ENCODE assay signal across 1 cellular context in genomic region chr2:3361518-3362438, GRCh38.
TF ChIP-seq lines count a peak whose summit lies in the region.

No MANE protein-coding gene starts in this region.

TF ChIP-seq in GM12878, 131 proteins besides CTCF, POLR2A, EP300 and RAD21:
- no peak for TF ChIP-seq E2F8 (IDR thresholded peaks at IDR 0.05; ENCODE audit: low read depth, partially characterized antibody)
- no peak for TF ChIP-seq SRF (IDR thresholded peaks at IDR 0.05; ENCODE audit: low read depth in 2 of 2, low read length in 2 of 2)
- TF ChIP-seq IKZF2 (IDR thresholded peaks at IDR 0.05): no peak
- no peak for TF ChIP-seq FOXK2 (IDR thresholded peaks at IDR 0.05)
- no peak for TF ChIP-seq RCOR1 (conservative IDR thresholded peaks at IDR 0.05; ENCODE audit: low read depth, low read length)
- TF ChIP-seq CBX5 (IDR thresholded peaks at IDR 0.05; ENCODE audit: low read depth): no peak
- no peak for TF ChIP-seq MEF2B (IDR thresholded peaks at IDR 0.05; ENCODE audit: partially characterized antibody, poor library complexity, severe bottlenecking)
- no peak for TF ChIP-seq PML (IDR thresholded peaks at IDR 0.05; ENCODE audit: low read length)
- TF ChIP-seq ZNF384 (IDR thresholded peaks at IDR 0.05; ENCODE audit: borderline replicate concordance, low read depth, low read length): no peak
